Comparison of ENCODE assay signal across 27 cellular contexts in genomic region chr1:244557565-244557964, GRCh38.
"Had no signal": no experiment of that assay in that cellular context is flagged by ENCODE, and none has a peak within 500 bp of the region (broad histone marks: within the 10 kb centered on the region; RNA-seq: fewer than 3 reads in every experiment).

No MANE protein-coding gene starts in this region.

- H3K36me3 ChIP-seq: stomach, suprapubic skin, thoracic aorta, thyroid gland, tibial artery, transverse colon, upper lobe of left lung, upper lobe of right lung, uterus, vagina had no signal

- H3K4me3 ChIP-seq: stomach, suprapubic skin, testis, thoracic aorta, thyroid gland, tibial artery, tibial nerve, transverse colon, upper lobe of left lung, upper lobe of right lung, uterus, vagina had no signal

- DNase-seq: stimulated activated CD4-positive, alpha-beta T cell treated with anti-CD3 and anti-CD28 coated beads, Interleukin-2, amount 100 ng/mL, for 48 hours; stimulated activated CD4-positive, alpha-beta T cell treated with anti-CD3 and anti-CD28 coated beads, Interleukin-4, amount 100 ng/mL, for 1 hour; stimulated activated CD4-positive, alpha-beta T cell treated with anti-CD3 and anti-CD28 coated beads, Interleukin-4, amount 100 ng/mL, for 24 hours; stimulated activated CD4-positive, alpha-beta T cell treated with anti-CD3 and anti-CD28 coated beads, Interleukin-4, amount 100 ng/mL, for 4 hours; stimulated activated CD8-positive, alpha-beta memory T cell treated with anti-CD3 and anti-CD28 coated beads, Interleukin-4, amount 100 ng/mL, for 48 hours; stimulated activated naive B cell treated with anti-CD40 and anti-IgM and Interleukin-4, amounts not matched to agents 10 μg/mL and 1 μg/mL and 100 μg/mL, for 72 hours; stimulated activated naive CD4-positive, alpha-beta T cell; stimulated activated naive CD4-positive, alpha-beta T cell treated with Interleukin-2 at 50 U/mL for 16 hours; stimulated activated naive CD8-positive, alpha-beta T cell treated with anti-CD3 and anti-CD28 coated beads, Interleukin-15, amount 100 ng/mL, for 72 hours; stimulated activated naive CD8-positive, alpha-beta T cell treated with anti-CD3 and anti-CD28 coated beads, Interleukin-15, Interleukin-2, amounts not matched to agents 100 U/mL and 50 U/mL, for 24 hours; stomach; substantia nigra; testis; thyroid gland; tibial artery; transverse colon; trophoblast cell; upper lobe of left lung; upper lobe of right lung; uterus had no signal

- ATAC-seq: stimulated activated effector memory CD8-positive, alpha-beta T cell treated with anti-CD3 and anti-CD28 coated beads, Interleukin-12 subunit alpha, Interleukin-12 subunit beta, amount 100 ng/mL, for 72 hours; stimulated activated memory B cell treated with anti-CD40 and anti-IgM and Interleukin-4, amounts not matched to agents 10 μg/mL and 1 μg/mL and 100 μg/mL, for 72 hours; stimulated activated naive B cell treated with anti-CD40 and anti-IgM and Interleukin-4, amounts not matched to agents 10 μg/mL and 1 μg/mL and 100 μg/mL, for 72 hours; stimulated activated naive CD8-positive, alpha-beta T cell treated with anti-CD3 and anti-CD28 coated beads, Interleukin-15, amount 100 ng/mL, for 72 hours; stimulated activated naive CD8-positive, alpha-beta T cell treated with anti-CD3 and anti-CD28 coated beads, Interleukin-15, Interleukin-2, amounts not matched to agents 100 U/mL and 50 U/mL, for 24 hours; upper lobe of right lung had no signal

- H3K9me3 ChIP-seq: suprapubic skin, testis, thyroid gland, vagina had no signal

- H3K27me3 ChIP-seq: stomach, suprapubic skin, testis, thyroid gland, tibial artery, tibial nerve, transverse colon, upper lobe of left lung, upper lobe of right lung, uterus, vagina had no signal

- H3K4me1 ChIP-seq: stomach, suprapubic skin, testis, thyroid gland, tibial artery, tibial nerve, transverse colon, upper lobe of left lung, upper lobe of right lung, uterus, vagina had no signal

- H3K27ac ChIP-seq: stomach, suprapubic skin, testis, thoracic aorta, thyroid gland, tibial artery, tibial nerve, transverse colon, upper lobe of left lung, upper lobe of right lung, uterus, vagina had no signal

- FAIRE-seq: urothelium cell line had no signal
